Comparison of ENCODE assay signal across 11 cellular contexts in genomic region chr4:106365613-106366012, GRCh38. TPM values are rescaled to one million over a fixed set of nuclear protein-coding genes. Genes with fewer than 3 reads are reported as not detected.
DNase-seq lines count a peak whose midpoint lies in the region; ATAC-seq and TF ChIP-seq lines count a peak whose summit lies in the region.
"Had no signal": no experiment of that assay in that cellular context is flagged by ENCODE, and none has a peak within 500 bp of the region (broad histone marks: within the 10 kb centered on the region; RNA-seq: fewer than 3 reads in every experiment).

No MANE protein-coding gene starts in this region.

- DNase-seq in H4 (ENCODE audit: low spot score) (peak; percentile 49), SJSA1 (ENCODE audit: low read depth in 1 of 2, low spot score in 2 of 2) (peak; percentile 54 to 80), fibroblast of villous mesenchyme (ENCODE audit: low read depth) (peak; percentile 84), renal cortical epithelial cell (ENCODE audit: low read depth) (peak; percentile 96), left colon (no peak)
- DNase-seq: NCI-H446, sigmoid colon had no signal

- H3K4me3 ChIP-seq in SJSA1 (no peak overlapping the region), fibroblast of villous mesenchyme (ENCODE audit: low read depth, low read length) (no peak overlapping the region)
- H3K4me3 ChIP-seq: sigmoid colon had no signal

- no peaks in the 10 kb centered on the region for H3K9me3 ChIP-seq in SJSA1 (replicated peaks)
- H3K9me3 ChIP-seq: sigmoid colon had no signal

- H3K27me3 ChIP-seq in SJSA1 (replicated peaks) = no peaks in the 10 kb centered on the region
- H3K27me3 ChIP-seq: sigmoid colon had no signal

- ATAC-seq in HG03280 (IDR thresholded peaks at IDR 0.05; ENCODE audit: unreplicated experiment) (no peak), GM18909 (IDR thresholded peaks at IDR 0.05; ENCODE audit: poor library complexity, unreplicated experiment) (no peak), left colon (no peak), HG02678 (IDR thresholded peaks at IDR 0.05; ENCODE audit: unreplicated experiment) (no peak)

- peak overlapping the region; percentile 81 for H3K27ac ChIP-seq in SJSA1

- intact Hi-C loops in left colon (cut with DNase I, micrococcal nuclease) = loop anchor here in 1 of 2 donors (5.0 kb wide), 2 partner anchors 442 to 812 kb away; no protein-coding TSS in a partner anchor

- no peaks in the 10 kb centered on the region for H3K36me3 ChIP-seq in SJSA1
- H3K36me3 ChIP-seq: sigmoid colon had no signal

- no peak for TF ChIP-seq CTCF in fibroblast of villous mesenchyme (IDR thresholded peaks at IDR 0.05; ENCODE audit: insufficient read depth, low read depth, low read length)

- peaks cover 27% of the 10 kb centered on the region for H3K4me1 ChIP-seq in SJSA1 (replicated peaks)

RNA-seq across cellular contexts. Expression of gene GIMD1, which starts 3.0 kb away (rescaled TPM):
- total RNA-seq in H4 (2014; rRNA removed; shearing (Covaris generic)) = not detected in 2 replicates
- not detected in 2 replicates for total RNA-seq in SJSA1 (2014; rRNA removed; shearing (Covaris generic))
- total RNA-seq in fibroblast of villous mesenchyme (not detected in 2 replicates), renal cortical epithelial cell (not detected in 2 replicates), left colon (not detected)
- total RNA-seq: sigmoid colon, urinary bladder had no signal

RNA-seq across cellular contexts. Expression of gene AIMP1, which starts 49.3 kb away (rescaled TPM):
- 46.5 and 50.0 TPM in 2 replicates for total RNA-seq in H4 (2014; rRNA removed; shearing (Covaris generic))
- total RNA-seq in SJSA1 (2014; rRNA removed; shearing (Covaris generic)) = 48.2 and 57.0 TPM in 2 replicates
- 24.2 and 27.6 TPM in 2 replicates for total RNA-seq in fibroblast of villous mesenchyme
- 36.2 and 41.8 TPM in 2 replicates for total RNA-seq in renal cortical epithelial cell
- 10 to 100 TPM; 40.6 to 50.8 TPM for total RNA-seq in left colon

RNA-seq across cellular contexts. Expression of gene TBCK, which starts 49.6 kb away (rescaled TPM):
- total RNA-seq in H4 (2014; rRNA removed; shearing (Covaris generic)) = 12.4 and 14.4 TPM in 2 replicates
- 16.5 and 22.3 TPM in 2 replicates for total RNA-seq in SJSA1 (2014; rRNA removed; shearing (Covaris generic))
- total RNA-seq in fibroblast of villous mesenchyme (41.6 and 80.3 TPM in 2 replicates), renal cortical epithelial cell (19.4 and 79.6 TPM in 2 replicates), left colon (10 to 100 TPM; 28.1 to 29.2 TPM)

Comparison
In these comparisons a context has a peak if more than half of its experiments do, and no peak if none do; other contexts are left out.
1. DNase-seq: peak in H4 (single experiment), SJSA1 (2 of 2), fibroblast of villous mesenchyme (single experiment) and renal cortical epithelial cell (single experiment); none in left colon (0 of 2).